In the genomic region with DNA sequence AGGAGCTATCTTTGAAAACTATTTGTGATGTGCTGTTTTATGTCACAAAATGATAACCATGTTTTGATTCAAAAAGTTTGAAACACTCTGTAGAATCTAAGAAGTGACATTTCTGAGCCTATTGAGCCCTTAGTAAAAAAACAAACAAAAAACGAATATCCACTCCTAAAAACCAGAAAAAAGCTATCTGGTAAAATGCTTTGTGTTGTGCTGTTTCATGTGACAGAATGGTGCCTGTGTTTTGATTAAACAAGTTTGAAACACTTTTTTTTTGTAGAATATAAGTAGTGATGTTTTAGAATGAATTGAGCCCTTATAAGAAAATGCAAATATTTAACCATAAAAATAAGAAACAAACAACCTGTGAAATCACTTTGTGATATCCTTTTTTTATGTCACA, we compare ENCODE assay signal across 9 cellular contexts.
"Had no signal": no experiment of that assay in that cellular context is flagged by ENCODE, and none has a peak within 500 bp of the region (broad histone marks: within the 10 kb centered on the region; RNA-seq: fewer than 3 reads in every experiment).

No MANE protein-coding gene starts in this region.

- DNase-seq: GM23248, GOT3, H7, IMR-90, KBM-7 had no signal

- ATAC-seq: HCT116 had no signal

- H3K27ac ChIP-seq: GM23248, KMS-11 had no signal

- H3K4me2 ChIP-seq: KMS-11 had no signal

- H3K4me1 ChIP-seq: HAP-1 had no signal

- H3K4me3 ChIP-seq: GM23248, HAP-1 had no signal

- H3K9me3 ChIP-seq: HAP-1 had no signal

- FAIRE-seq: HTR-8/SVneo had no signal

- H2AFZ ChIP-seq: GM23248 had no signal

- H3K36me3 ChIP-seq: HAP-1 had no signal

- H3K9ac ChIP-seq: GM23248, KMS-11 had no signal
